8 cellular contexts compared by ENCODE assay signal in genomic region chr7:3092468-3092867, GRCh38. TPM values are rescaled to one million over a fixed set of nuclear protein-coding genes. Genes with fewer than 3 reads are reported as not detected.
DNase-seq lines count a peak whose midpoint lies in the region; ATAC-seq and TF ChIP-seq lines count a peak whose summit lies in the region.

No MANE protein-coding gene starts in this region.

- ATAC-seq in GM19035 (IDR thresholded peaks at IDR 0.05; ENCODE audit: unreplicated experiment) (peak; percentile 66), HG03159 (IDR thresholded peaks at IDR 0.05; ENCODE audit: unreplicated experiment) (peak; percentile 60), omental fat pad (ENCODE audit: low FRiP score) (no peak), gastroesophageal sphincter (no peak)

- WGBS in gastroesophageal sphincter (ENCODE audit: low coverage in 1 of 2), 2 donors: 57% methylated on average over 6 of the region's 6 CpGs; no CpG with 5 or more reads in 1 of the 2 donors

- intact Hi-C loops in left ventricle myocardium inferior (cut with micrococcal nuclease): no loop called here

- no peak overlapping the region for H3K27ac ChIP-seq in left ventricle myocardium inferior (replicated peaks)
- H3K27ac ChIP-seq in gastroesophageal sphincter: no peak overlapping the region

- no peak for TF ChIP-seq POLR2A in gastroesophageal sphincter (IDR thresholded peaks at IDR 0.05)

- TF ChIP-seq CTCF in left ventricle myocardium inferior (IDR thresholded peaks at IDR 0.05; ENCODE audit: borderline replicate concordance) (no peak), omental fat pad (IDR thresholded peaks at IDR 0.05) (no peak), gastroesophageal sphincter (IDR thresholded peaks at IDR 0.05) (no peak)

- peaks cover 41% of the 10 kb centered on the region for H3K27me3 ChIP-seq in left ventricle myocardium inferior (ENCODE audit: low read depth)
- H3K27me3 ChIP-seq in gastroesophageal sphincter: peaks cover 6% of the 10 kb centered on the region

- no peak for TF ChIP-seq EP300 in gastroesophageal sphincter (IDR thresholded peaks at IDR 0.05)

- H3K4me1 ChIP-seq in left ventricle myocardium inferior (no peaks in the 10 kb centered on the region), gastroesophageal sphincter (no peaks in the 10 kb centered on the region)

- H3K36me3 ChIP-seq in left ventricle myocardium inferior (no peaks in the 10 kb centered on the region), gastroesophageal sphincter (no peaks in the 10 kb centered on the region)

- H3K9me3 ChIP-seq in left ventricle myocardium inferior (replicated peaks) (no peaks in the 10 kb centered on the region), gastroesophageal sphincter (peaks cover 0 to 6% (median 0%) of the 10 kb centered on the region in 3 donors)

- DNase-seq in activated CD4-positive, alpha-beta T cell treated with anti-CD3 and anti-CD28 coated beads, Interleukin-2, amount 50 U/mL, for 48 hours: peak; percentile 71 to 80
- DNase-seq in left ventricle myocardium inferior (peak; percentile 36), NCI-H82 (lab: John Stamatoyannopoulos, UW) (no peak), omental fat pad (ENCODE audit: low spot score) (no peak)
- DNase-seq in stimulated activated CD8-positive, alpha-beta memory T cell treated with anti-CD3 and anti-CD28 coated beads, Interleukin-7, amount 100 ng/mL, for 48 hours (ENCODE audit: extremely low read depth in 1 of 2, low read depth in 1 of 2): peak; percentile 58 to 77

- H3K4me3 ChIP-seq in left ventricle myocardium inferior: no peak overlapping the region
- H3K4me3 ChIP-seq in gastroesophageal sphincter: no peak overlapping the region

RNA-seq across cellular contexts. Expression of gene CARD11, which starts 48.8 kb away (rescaled TPM):
- total RNA-seq in left ventricle myocardium inferior (0.16 TPM), omental fat pad (1 to 10 TPM in 2 of 4 donors, under 1 TPM in 2; 0.75 to 1.4 (median 1.0) TPM), gastroesophageal sphincter (under 1 TPM; 0.27 to 0.67 (median 0.45) TPM)

Comparison
In these comparisons a context has a peak if more than half of its experiments do, and no peak if none do; other contexts are left out.
1. ATAC-seq: peak in GM19035 (single experiment) and HG03159 (single experiment); none in omental fat pad (single experiment) and gastroesophageal sphincter (single experiment).
2. DNase-seq: peak in activated CD4-positive, alpha-beta T cell treated with anti-CD3 and anti-CD28 coated beads, Interleukin-2, amount 50 U/mL, for 48 hours (2 of 2), left ventricle myocardium inferior (single experiment) and stimulated activated CD8-positive, alpha-beta memory T cell treated with anti-CD3 and anti-CD28 coated beads, Interleukin-7, amount 100 ng/mL, for 48 hours (2 of 2); none in NCI-H82 (single experiment) and omental fat pad (single experiment).